ENCODE assay signal across 8 cellular contexts in the genomic region with DNA sequence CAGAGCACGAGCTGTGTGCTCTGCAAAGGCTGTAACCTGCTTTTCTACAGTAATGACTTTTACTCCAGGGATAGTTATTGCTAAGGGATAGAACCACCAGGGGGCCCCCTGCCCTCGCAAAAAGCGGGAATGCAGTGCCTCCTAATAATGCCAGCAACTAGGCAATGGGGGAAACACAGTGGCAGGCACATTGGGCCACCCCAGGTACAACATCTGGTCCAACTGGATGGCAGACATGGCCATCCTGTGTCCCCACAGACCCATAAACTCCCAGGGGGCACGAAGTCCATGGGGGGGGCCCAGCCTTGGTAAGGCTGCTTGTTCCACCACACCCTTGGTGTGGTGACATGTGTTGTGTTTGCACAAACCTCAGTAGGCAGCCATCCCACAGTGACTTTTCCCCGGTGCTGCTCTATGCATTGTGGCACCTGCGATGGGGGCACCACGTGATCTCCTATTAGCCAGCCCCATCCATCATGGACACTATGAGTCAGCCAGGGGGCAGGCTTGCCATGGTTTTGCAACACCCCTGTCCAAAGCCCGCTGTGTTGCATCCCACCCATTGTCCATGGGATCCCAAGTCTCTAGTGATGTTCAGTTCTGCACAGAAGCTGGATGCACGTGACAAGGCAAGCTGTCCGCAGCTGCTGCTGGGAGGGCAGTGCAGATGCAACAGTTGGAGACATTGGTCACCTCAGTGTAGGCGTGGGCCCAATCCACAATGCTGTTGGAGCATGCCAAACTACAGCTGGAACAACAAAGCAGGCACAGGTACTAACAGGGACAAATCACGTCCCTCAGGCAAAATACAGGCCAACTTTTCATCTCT.
DNase-seq lines count a peak whose midpoint lies in the region; ATAC-seq, FAIRE-seq and TF ChIP-seq lines count a peak whose summit lies in the region.

No MANE protein-coding gene starts in this region.

- H3K27me3 ChIP-seq in BJ (ENCODE audit: control insufficient read depth, insufficient read depth, low read length) (no peaks in the 10 kb centered on the region), GM12878 (replicated peaks in 1 of 2; ENCODE audit: control insufficient read depth in 2 of 2, insufficient read depth in 2 of 2, low read length in 1 of 2) (no peaks in the 10 kb centered on the region), right lobe of liver (no peaks in the 10 kb centered on the region)

- peak; percentile 59 for TF ChIP-seq RAD21 in GM12878 (IDR thresholded peaks at IDR 0.05; ENCODE audit: insufficient read depth, low read depth, low read length)

- CTCF ChIA-PET in BJ (lab: Yijun Ruan, JAX) (interaction anchor here (0.7 to 2.8 kb wide), 6 partner anchors 8 to 197 kb away, joined by 3 to 17 read pairs (median 5); no protein-coding TSS in a partner anchor), GM12878 (lab: Yijun Ruan, JAX) (interaction anchor here (1.0 to 6.1 kb wide), 13 partner anchors 11 to 727 kb away, joined by 3 to 29 read pairs (median 5); no protein-coding TSS in a partner anchor)

- TF ChIP-seq CTCF in BJ (IDR thresholded peaks at IDR 0.05; ENCODE audit: insufficient read depth, low read depth, low read length) = peak; percentile 50
- TF ChIP-seq CTCF in GM13976 (IDR thresholded peaks at IDR 0.05; ENCODE audit: borderline replicate concordance, control extremely low read depth, extremely low read depth, insufficient read depth, missing control alignments) = peak; percentile 22
- peak; percentile 50 to 55 (median 54) for TF ChIP-seq CTCF in GM12878 (IDR thresholded peaks at IDR 0.05 in 2 of 3, conservative IDR thresholded peaks at IDR 0.05 in 1 of 3; ENCODE audit: control insufficient read depth in 2 of 3, extremely low read depth in 1 of 3, insufficient read depth in 1 of 3, low read depth in 3 of 3, low read length in 3 of 3)
- TF ChIP-seq CTCF in right lobe of liver (IDR thresholded peaks at IDR 0.05) = peak; percentile 31 to 59 (median 40)

- WGBS in GM12878 (ENCODE audit: insufficient coverage, insufficient replicate concordance, low lambda C conversion rate, missing lambda C conversion rate) = 46% methylated on average over 12 of the region's 12 CpGs
- 59% methylated on average over 5 of the region's 12 CpGs for WGBS in right lobe of liver (ENCODE audit: insufficient coverage, low coverage, low lambda C conversion rate, missing lambda C conversion rate)

- TF ChIP-seq POLR2A in GM12878 (IDR thresholded peaks at IDR 0.05; ENCODE audit: low read depth, low read length) (no peak), right lobe of liver (IDR thresholded peaks at IDR 0.05) (no peak)

- ATAC-seq in GM12878 (peak; percentile 82), right lobe of liver (peak; percentile 25 to 47 (median 43)), GM18511 (IDR thresholded peaks at IDR 0.05; ENCODE audit: unreplicated experiment) (no peak), HG03354 (IDR thresholded peaks at IDR 0.05; ENCODE audit: poor library complexity, severe bottlenecking, unreplicated experiment) (no peak)

- H3K4me2 ChIP-seq in GM12878 (ENCODE audit: control insufficient read depth, insufficient read depth) = no peak overlapping the region

- no peak overlapping the region for H3K27ac ChIP-seq in GM12878 (ENCODE audit: control insufficient read depth, insufficient read depth)
- peak overlapping the region in 1 of 3 donors; percentile 71 for H3K27ac ChIP-seq in right lobe of liver

- POLR2A ChIA-PET in BJ (lab: Charles Lee) (no interaction called here), GM12878 (lab: Charles Lee) (interaction anchor here (0.5 kb wide), 1 partner anchor 992 kb away, joined by 5 read pairs; no protein-coding TSS in a partner anchor)

- intact Hi-C loops in GM12878 (cut with micrococcal nuclease; ENCODE audit: unreplicated experiment) (loop anchor here (1.0 to 5.0 kb wide), 3 partner anchors 197 to 724 kb away; no protein-coding TSS in a partner anchor), right lobe of liver (cut with DNase I) (no loop called here)

- BruUV-seq in GM12878 (replicated peaks; lab: Mats Ljungman, UMichigan) = no TSS peak

- H2AFZ ChIP-seq in GM12878 (ENCODE audit: control insufficient read depth, low read depth, low read length) = no peak overlapping the region

- H4K20me1 ChIP-seq in GM12878 (ENCODE audit: control insufficient read depth, insufficient read depth) = no peaks in the 10 kb centered on the region

- H3K4me3 ChIP-seq in BJ (ENCODE audit: low read depth, low read length) (no peak overlapping the region), GM12878 (no peak overlapping the region), right lobe of liver (no peak overlapping the region)

- H3K36me3 ChIP-seq in BJ (ENCODE audit: control insufficient read depth, insufficient read depth, low read length) = no peaks in the 10 kb centered on the region
- no peaks in the 10 kb centered on the region for H3K36me3 ChIP-seq in GM12878 (ENCODE audit: control insufficient read depth in 2 of 2, insufficient read depth in 2 of 2, low read length in 1 of 2)
- H3K36me3 ChIP-seq in right lobe of liver = no peaks in the 10 kb centered on the region

- H3K4me1 ChIP-seq in GM12878 (ENCODE audit: control insufficient read depth, insufficient read depth, low read length) = no peaks in the 10 kb centered on the region
- peaks cover 0 to 20% (median 2%) of the 10 kb centered on the region in 4 donors for H3K4me1 ChIP-seq in right lobe of liver

- no peak for DNase-seq in BJ (ENCODE audit: low read depth)
- DNase-seq in GM13976 (ENCODE audit: low spot score) = no peak
- peak; percentile 60 for DNase-seq in NCI-H748 (lab: John Stamatoyannopoulos, UW; ENCODE audit: unreplicated experiment)
- DNase-seq in GM12878 (ENCODE audit: low read depth, low spot score) = no peak
- peak; percentile 40 to 57 (median 56) for DNase-seq in right lobe of liver
- DNase-seq in NCI-H128 (lab: John Stamatoyannopoulos, UW; ENCODE audit: unreplicated experiment) = no peak

- H3K9me3 ChIP-seq in GM12878 (replicated peaks; ENCODE audit: control insufficient read depth, insufficient read depth, low read length) (no peaks in the 10 kb centered on the region), right lobe of liver (no peaks in the 10 kb centered on the region)

- TF ChIP-seq EP300 in GM12878 (IDR thresholded peaks at IDR 0.05; ENCODE audit: borderline replicate concordance in 1 of 2, control insufficient read depth in 1 of 2, low read depth in 2 of 2, low read length in 2 of 2) = no peak

- in situ Hi-C loops in GM13976 (cut with MboI; ENCODE audit: low sequenced_read_pairs, unreplicated experiment) (loop anchor here (10.0 kb wide), 1 partner anchor 731 kb away; no protein-coding TSS in a partner anchor), GM12878 (cut with MboI) (no loop called here)

- RAD21 ChIA-PET in GM12878 (lab: Charles Lee; ENCODE audit: unreplicated experiment) = interaction anchor here (1.1 to 2.2 kb wide), 2 partner anchors 708 to 726 kb away, joined by 3 to 7 read pairs; no protein-coding TSS in a partner anchor

- no peaks in the 10 kb centered on the region for H3K79me2 ChIP-seq in GM12878 (ENCODE audit: control insufficient read depth, insufficient read depth, low read length)

- SMC1A ChIA-PET in GM12878 (lab: Charles Lee; ENCODE audit: uncharacterized antibody, unreplicated experiment) = interaction anchor here (0.8 to 1.5 kb wide), 6 partner anchors 196 to 729 kb away, joined by 3 to 5 read pairs (median 3); no protein-coding TSS in a partner anchor

- FAIRE-seq in GM12878 (lab: Jason Lieb, UNC) = no peak

- H3K9ac ChIP-seq in GM12878 (ENCODE audit: control insufficient read depth, insufficient read depth, low read length) = no peak overlapping the region

TF ChIP-seq in GM12878, 131 proteins besides CTCF, POLR2A, EP300 and RAD21:
- TF ChIP-seq SMAD1 (IDR thresholded peaks at IDR 0.05; ENCODE audit: low read depth, partially characterized antibody) (no peak), SMC3 (IDR thresholded peaks at IDR 0.05; ENCODE audit: borderline replicate concordance, low read length) (peak; percentile 43; the same call in 1 of the 2 replicates)

Comparison
In these comparisons a context has a peak if more than half of its experiments do, and no peak if none do; other contexts are left out.
1. DNase-seq: peak in NCI-H748 (single experiment) and right lobe of liver (3 of 3); none in BJ (single experiment), GM13976 (single experiment), GM12878 (single experiment) and NCI-H128 (single experiment).
2. ATAC-seq: peak in GM12878 (single experiment) and right lobe of liver (4 of 4); none in GM18511 (single experiment) and HG03354 (single experiment).
3. Peak in every context shown above with its lines, with median percentiles within 50 percentile points of each other: CTCF ChIP-seq.